ENCODE assay signal across 8 cellular contexts in genomic region chr17:65100316-65101140, GRCh38. TPM values are rescaled to one million over a fixed set of nuclear protein-coding genes. Genes with fewer than 3 reads are reported as not detected.
DNase-seq lines count a peak whose midpoint lies in the region; ATAC-seq and TF ChIP-seq lines count a peak whose summit lies in the region.

No MANE protein-coding gene starts in this region.

- peaks cover 0 to 5% (median 0%) of the 10 kb centered on the region in 3 experiments; a peak in 2 of 7 replicates for H3K36me3 Mint-ChIP-seq in H9 (ENCODE audit: insufficient read depth in 1 of 3, low read depth in 3 of 3)

- no peak overlapping the region for H3K27ac Mint-ChIP-seq in H9

- H3K23me2 ChIP-seq in H9 (ENCODE audit: insufficient read length, low read depth, low read length, poor library complexity, severe bottlenecking), result peaks cover 9% of the 10 kb centered on the region

- peak; percentile 89 for ATAC-seq in omental fat pad (ENCODE audit: low FRiP score)

- H3K4ac ChIP-seq in H9 (ENCODE audit: low read depth, low read length), result no peak overlapping the region

- H3K27ac ChIP-seq in H9 (ENCODE audit: insufficient read length, low read depth, low read length) (no peak overlapping the region), SJCRH30 (no peak overlapping the region; the same call in 1 of the 2 replicates), testis (peak overlapping the region; percentile 37 to 58)

- no peak for TF ChIP-seq POLR2A in testis (IDR thresholded peaks at IDR 0.05)

- intact Hi-C loops in testis (cut with DNase I; ENCODE audit: low total_unique reads), result no loop called here

- peak overlapping the region; percentile 36 for H3K9ac ChIP-seq in H9 (ENCODE audit: extremely low read depth, insufficient read length, low read length)

- H3K4me3 Mint-ChIP-seq in H9, result peak overlapping the region; percentile 68 to 79

- no peak overlapping the region for H3T11ph ChIP-seq in H9 (ENCODE audit: low read length)

- H3K18ac ChIP-seq in H9 (ENCODE audit: insufficient read length, low read depth, low read length), result peak overlapping the region; percentile 52

- no CpG with 5 or more reads among the region's 50 CpGs for WGBS in H9 (ENCODE audit: extremely low coverage, insufficient read length, low lambda C conversion rate)
- 2 to 6% methylated on average over 20 to 50 of the region's 50 CpGs for WGBS in testis, 2 donors

- no peaks in the 10 kb centered on the region for H3K79me2 ChIP-seq in H9 (ENCODE audit: insufficient read depth, low read length)

- H3K27me3 ChIP-seq in H9 (ENCODE audit: insufficient read depth, low read length), result no peaks in the 10 kb centered on the region
- H3K27me3 ChIP-seq in SJCRH30, result no peaks in the 10 kb centered on the region
- no peaks in the 10 kb centered on the region for H3K27me3 ChIP-seq in testis

- H3K4me2 ChIP-seq in H9 (ENCODE audit: insufficient read depth, insufficient read length, low read length), result peak overlapping the region; percentile 45

- no peak overlapping the region for H3K56ac ChIP-seq in H9 (ENCODE audit: insufficient read length, low read depth, low read length)

- H3K4me1 ChIP-seq in H9 (ENCODE audit: insufficient read depth, low read length), result no peaks in the 10 kb centered on the region; the same call in 1 of the 2 replicates
- H3K4me1 ChIP-seq in SJCRH30, result peaks cover 5% of the 10 kb centered on the region; the same call in 1 of the 2 replicates
- H3K4me1 ChIP-seq in testis, result peaks cover 13% of the 10 kb centered on the region

- no peaks in the 10 kb centered on the region for H3K79me1 ChIP-seq in H9 (ENCODE audit: insufficient read depth, low read depth, low read length, poor library complexity, severe bottlenecking)

- no peak overlapping the region for H2BK5ac ChIP-seq in H9 (ENCODE audit: insufficient read length, low read length)

- no peak overlapping the region for H2BK20ac ChIP-seq in H9 (ENCODE audit: low read depth, low read length, poor library complexity, severe bottlenecking)

- H2AFZ ChIP-seq in H9 (ENCODE audit: low read length), result no peak overlapping the region

- no peak overlapping the region for H2AK5ac ChIP-seq in H9 (ENCODE audit: insufficient read length, low read length)

- peak; percentile 89 for TF ChIP-seq CTCF in H9 (conservative IDR thresholded peaks at IDR 0.05)
- TF ChIP-seq CTCF in omental fat pad (IDR thresholded peaks at IDR 0.05), result peak in 2 of 3 donors; percentile 61 to 78
- TF ChIP-seq CTCF in testis (IDR thresholded peaks at IDR 0.05), result peak; percentile 96 to 99 (median 98)

- H2BK120ac ChIP-seq in H9 (ENCODE audit: low read depth, low read length, poor library complexity, severe bottlenecking), result no peak overlapping the region

- H4K8ac ChIP-seq in H9 (replicated peaks; ENCODE audit: insufficient read length, low read depth, low read length), result no peak overlapping the region

- H3K4me1 Mint-ChIP-seq in H9, result peaks cover 10 to 13% of the 10 kb centered on the region in 2 experiments

- H4K20me1 ChIP-seq in H9 (ENCODE audit: control insufficient read depth, insufficient read depth, insufficient read length), result no peaks in the 10 kb centered on the region

- in situ Hi-C loops in G401 (cut with HindIII; ENCODE audit: low sequenced_read_pairs), result no loop called here

- no peaks in the 10 kb centered on the region for H3K9me3 Mint-ChIP-seq in H9

- H2BK12ac ChIP-seq in H9 (ENCODE audit: insufficient read length, low read depth, low read length), result no peak overlapping the region

- H3K36me3 ChIP-seq in SJCRH30 (no peaks in the 10 kb centered on the region), testis (ENCODE audit: low read depth, missing control alignments) (no peaks in the 10 kb centered on the region)

- peak overlapping the region; percentile 9; the same call in 1 of the 2 replicates for H3K14ac ChIP-seq in H9 (ENCODE audit: insufficient read depth, low read length)

- H4K91ac ChIP-seq in H9 (ENCODE audit: insufficient read length, low read depth, low read length), result no peak overlapping the region

- no peak overlapping the region for H2BK15ac ChIP-seq in H9 (ENCODE audit: low read depth, low read length)

- peak overlapping the region; percentile 50 for H4K5ac ChIP-seq in H9 (ENCODE audit: insufficient read length, low read depth, low read length)

- H3K4me3 ChIP-seq in SJCRH30 (peak overlapping the region; percentile 58), testis (peak overlapping the region; percentile 55 to 69)

- no peak overlapping the region for H3K23ac ChIP-seq in H9 (ENCODE audit: insufficient read length, low read depth, low read length)

- no peaks in the 10 kb centered on the region; the same call in 1 of the 2 replicates for H3K27me3 Mint-ChIP-seq in H9 (ENCODE audit: low read depth)

- DNase-seq in G401 (ENCODE audit: low spot score) (peak; percentile 79), H9 (peak; percentile 94), M059J (ENCODE audit: low read depth) (peak; percentile 77), SJCRH30 (peak; percentile 75 to 83), globus pallidus (ENCODE audit: low spot score) (peak; percentile 84), omental fat pad (ENCODE audit: low spot score) (peak; percentile 69), testis (peak; percentile 94)
- DNase-seq in activated naive CD4-positive, alpha-beta T cell (lab: John Stamatoyannopoulos, UW), result peak; percentile 54 to 78 (median 60)

- H3K9me3 ChIP-seq in H9 (ENCODE audit: control insufficient read depth, low read depth, low read length) (no peaks in the 10 kb centered on the region), SJCRH30 (replicated peaks) (no peaks in the 10 kb centered on the region), testis (no peaks in the 10 kb centered on the region)

RNA-seq across cellular contexts. Expression of gene RGS9, which starts 36.6 kb away (rescaled TPM):
- total RNA-seq in G401 (2014; rRNA removed; shearing (Covaris generic)), result 15.4 and 22.8 TPM in 2 replicates
- total RNA-seq in H9 (2021) (12.0 and 12.3 TPM in 2 replicates), omental fat pad (1 to 10 TPM; 1.1 to 5.6 (median 3.4) TPM), testis (1 to 10 TPM; 5.7 to 7.9 TPM)
- 5.4 and 6.0 TPM in 2 replicates for total RNA-seq in M059J (2014; rRNA removed; shearing (Covaris generic))
- total RNA-seq in SJCRH30 (2014; rRNA removed; shearing (Covaris generic)), result 2.9 and 3.1 TPM in 2 replicates
- polyA plus RNA-seq in testis (ENCODE audit: insufficient read depth, low read depth, low replicate concordance), result 4.6 TPM

RNA-seq across cellular contexts. Expression of gene GNA13, which starts 44.0 kb away (rescaled TPM):
- total RNA-seq in G401 (2014; rRNA removed; shearing (Covaris generic)), result 43.5 and 69.7 TPM in 2 replicates
- total RNA-seq in H9 (2021) (52.2 and 57.4 TPM in 2 replicates), omental fat pad (10 to 100 TPM; 48.8 to 92.5 (median 63.3) TPM), testis (10 to 100 TPM; 57.6 to 71.4 TPM)
- total RNA-seq in M059J (2014; rRNA removed; shearing (Covaris generic)), result 40.4 and 61.9 TPM in 2 replicates
- total RNA-seq in SJCRH30 (2014; rRNA removed; shearing (Covaris generic)), result 39.6 and 41.1 TPM in 2 replicates
- polyA plus RNA-seq in testis (ENCODE audit: insufficient read depth, low read depth, low replicate concordance), result 29.5 TPM

Comparison
In these comparisons a context has a peak if more than half of its experiments do, and no peak if none do; other contexts are left out.
1. H3K27ac ChIP-seq: peak in testis (2 of 2); none in H9 (single experiment) and SJCRH30 (single experiment).
2. Peak in every context shown above with its lines, with median percentiles within 50 percentile points of each other: DNase-seq and CTCF ChIP-seq.